ENCODE assay signal across 9 cellular contexts in the genomic region with DNA sequence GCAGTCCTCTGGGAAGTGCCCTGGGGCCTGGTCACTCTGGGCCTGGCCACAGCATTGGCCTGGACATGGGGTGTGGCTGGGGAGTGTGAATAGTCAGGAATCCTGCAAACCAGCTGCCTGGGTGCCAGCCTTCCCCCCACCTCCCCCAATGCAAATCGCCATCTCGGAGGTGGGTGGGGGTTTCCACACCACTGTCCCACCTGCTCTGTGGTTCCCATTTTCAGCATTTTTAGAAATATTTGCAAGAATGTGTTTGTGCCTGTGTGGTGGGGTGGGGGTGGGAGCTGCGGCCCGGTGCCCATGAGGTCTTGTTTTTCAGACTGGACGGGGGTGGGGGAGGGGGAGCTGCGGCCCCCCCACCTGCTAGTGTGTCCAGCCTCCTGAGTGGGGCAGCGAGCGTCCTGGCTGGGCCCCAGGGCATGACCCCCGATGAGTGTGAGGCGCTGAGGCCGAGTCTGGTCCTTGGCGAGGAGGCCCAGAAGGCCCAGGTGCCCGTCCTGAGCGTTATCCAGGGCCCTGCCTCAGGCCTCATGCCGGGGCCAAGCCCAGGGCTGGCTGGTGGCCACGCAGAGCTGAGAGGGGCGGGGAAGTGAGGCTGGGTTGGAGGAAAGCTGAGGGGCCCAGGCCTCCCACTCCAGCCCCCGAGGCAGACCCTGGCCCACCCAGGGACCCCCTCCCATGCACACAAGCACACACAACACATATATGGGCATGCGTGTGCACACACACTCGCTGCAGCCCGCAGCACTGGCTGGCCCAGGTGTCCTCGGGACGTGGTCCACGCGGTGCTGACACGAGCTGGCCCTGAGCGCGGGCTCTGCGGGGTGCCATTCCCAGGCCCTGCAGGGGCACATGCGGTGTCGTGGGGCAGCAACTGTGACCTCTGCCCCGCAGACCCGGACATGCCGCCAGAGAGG. TPM values are rescaled to one million over a fixed set of nuclear protein-coding genes. Genes with fewer than 3 reads are reported as not detected.
DNase-seq lines count a peak whose midpoint lies in the region; ATAC-seq, FAIRE-seq and TF ChIP-seq lines count a peak whose summit lies in the region.
"Not testable (repeated sequence)": the region's sequence is repeated elsewhere in the genome, so short reads cannot be mapped to it uniquely, and the experiment has no call there.
"Had no signal": no experiment of that assay in that cellular context is flagged by ENCODE, and none has a peak within 500 bp of the region (broad histone marks: within the 10 kb centered on the region; RNA-seq: fewer than 3 reads in every experiment).

No MANE protein-coding gene starts in this region.

- RAD21 ChIA-PET in GM12878 (lab: Charles Lee; ENCODE audit: unreplicated experiment), result not testable (repeated sequence)

- TF ChIP-seq EP300 in GM12878 (IDR thresholded peaks at IDR 0.05; ENCODE audit: borderline replicate concordance in 1 of 2, control insufficient read depth in 1 of 2, low read depth in 2 of 2, low read length in 2 of 2), result not testable (repeated sequence)

- not testable (repeated sequence) for TF ChIP-seq CTCF in GM12878 (IDR thresholded peaks at IDR 0.05 in 2 of 3, conservative IDR thresholded peaks at IDR 0.05 in 1 of 3; ENCODE audit: control insufficient read depth in 2 of 3, extremely low read depth in 1 of 3, insufficient read depth in 1 of 3, low read depth in 3 of 3, low read length in 3 of 3)

- SMC1A ChIA-PET in GM12878 (lab: Charles Lee; ENCODE audit: uncharacterized antibody, unreplicated experiment), result not testable (repeated sequence)

- H3K27me3 ChIP-seq in Karpas-422 (ENCODE audit: low read length); GM12878 (replicated peaks in 1 of 2; ENCODE audit: control insufficient read depth in 2 of 2, insufficient read depth in 2 of 2, low read length in 1 of 2): not testable (repeated sequence)

- H3K4me1 ChIP-seq in Karpas-422 (ENCODE audit: low read length), result peaks cover 84% of the 10 kb centered on the region
- peaks cover 73% of the 10 kb centered on the region for H3K4me1 ChIP-seq in GM12878 (ENCODE audit: control insufficient read depth, insufficient read depth, low read length)

- not testable (repeated sequence) for H3K79me2 ChIP-seq in Karpas-422 (ENCODE audit: low read length)
- peaks cover 22% of the 10 kb centered on the region for H3K79me2 ChIP-seq in GM12878 (ENCODE audit: control insufficient read depth, insufficient read depth, low read length)

- WGBS in GM12878 (ENCODE audit: insufficient coverage, insufficient replicate concordance, low lambda C conversion rate, missing lambda C conversion rate), result 29% methylated on average over 24 of the region's 34 CpGs

- H3K36me3 ChIP-seq in Karpas-422 (ENCODE audit: insufficient read depth, low read length); GM12878 (ENCODE audit: control insufficient read depth in 2 of 2, insufficient read depth in 2 of 2, low read length in 1 of 2): not testable (repeated sequence)

- not testable (repeated sequence) for DNase-seq in GM18507 (ENCODE audit: extremely low spot score, insufficient read length, low read depth); GM12878 (ENCODE audit: low read depth, low spot score); stimulated activated naive CD8-positive, alpha-beta T cell treated with anti-CD3 and anti-CD28 coated beads, Interleukin-15, Interleukin-2, amounts not matched to agents 100 U/mL and 50 U/mL, for 24 hours
- DNase-seq in Karpas-422, result peak; percentile 44

- not testable (repeated sequence) for H3K9me2 ChIP-seq in Karpas-422 (replicated peaks; ENCODE audit: insufficient read depth, low read length)

- in situ Hi-C loops in GM12878 (cut with MboI), result not testable (repeated sequence)

- POLR2A ChIA-PET in GM12878 (lab: Charles Lee), result not testable (repeated sequence)

- not testable (repeated sequence) for H3K4me3 ChIP-seq in Karpas-422 (ENCODE audit: low read length); GM12878

- CTCF ChIA-PET in GM12878 (lab: Yijun Ruan, JAX), result not testable (repeated sequence)

- TF ChIP-seq RAD21 in GM12878 (IDR thresholded peaks at IDR 0.05; ENCODE audit: insufficient read depth, low read depth, low read length), result not testable (repeated sequence)

- FAIRE-seq in GM18507 (lab: Jason Lieb, UNC), result peak; percentile 100
- peak; percentile 91 for FAIRE-seq in GM12878 (lab: Jason Lieb, UNC)

- H3K27ac ChIP-seq in Karpas-422 (ENCODE audit: low read length) (peak overlapping the region; percentile 96), GM12878 (ENCODE audit: control insufficient read depth, insufficient read depth) (peak overlapping the region; percentile 70)

- BruUV-seq in GM12878 (replicated peaks; lab: Mats Ljungman, UMichigan), result TSS peak; percentile 77

- not testable (repeated sequence) for H2AFZ ChIP-seq in Karpas-422 (ENCODE audit: low read length); GM12878 (ENCODE audit: control insufficient read depth, low read depth, low read length)

- H4K20me1 ChIP-seq in Karpas-422 (ENCODE audit: insufficient read depth, low read depth, low read length); GM12878 (ENCODE audit: control insufficient read depth, insufficient read depth): not testable (repeated sequence)

- not testable (repeated sequence) for H3K9me3 ChIP-seq in Karpas-422 (ENCODE audit: low read length); GM12878 (replicated peaks; ENCODE audit: control insufficient read depth, insufficient read depth, low read length)

- intact Hi-C loops in GM12878 (cut with micrococcal nuclease; ENCODE audit: unreplicated experiment), result loop anchor here (5.0 kb wide), 1 partner anchor 121 kb away; no protein-coding TSS in a partner anchor

- peak; percentile 47 for ATAC-seq in GM19328 (IDR thresholded peaks at IDR 0.05; ENCODE audit: unreplicated experiment)
- peak; percentile 39 for ATAC-seq in GM21576 (IDR thresholded peaks at IDR 0.05; ENCODE audit: unreplicated experiment)
- peak; percentile 45 for ATAC-seq in HG02798 (IDR thresholded peaks at IDR 0.05; ENCODE audit: poor library complexity, unreplicated experiment)
- peak; percentile 41 for ATAC-seq in HG03139 (IDR thresholded peaks at IDR 0.05; ENCODE audit: unreplicated experiment)
- peak; percentile 69 for ATAC-seq in GM12878
- ATAC-seq in stimulated activated naive CD8-positive, alpha-beta T cell treated with anti-CD3 and anti-CD28 coated beads, Interleukin-15, Interleukin-2, amounts not matched to agents 100 U/mL and 50 U/mL, for 24 hours, result peak; percentile 3

- peak; percentile 61; the same call in 1 of the 2 replicates for TF ChIP-seq POLR2A in GM12878 (IDR thresholded peaks at IDR 0.05; ENCODE audit: low read depth, low read length)

- H3K4me2 ChIP-seq in Karpas-422 (ENCODE audit: low read depth, low read length, poor library complexity, severe bottlenecking); GM12878 (ENCODE audit: control insufficient read depth, insufficient read depth): not testable (repeated sequence)

- peak overlapping the region; percentile 46; the same call in 1 of the 2 replicates for H3K9ac ChIP-seq in Karpas-422 (ENCODE audit: low read length)
- H3K9ac ChIP-seq in GM12878 (ENCODE audit: control insufficient read depth, insufficient read depth, low read length), result not testable (repeated sequence)

RNA-seq across cellular contexts. Expression of gene TMEM121, which starts 40.1 kb away (rescaled TPM):
- 0.18 TPM in 1 of 2 replicates, not detected in the other for total RNA-seq in Karpas-422 (2014; rRNA removed; shearing (Covaris generic); ENCODE audit: low replicate concordance)
- total RNA-seq in GM12878 (2013; cell fraction: nucleolus; rRNA removed), result 2.2 and 2.7 TPM in 2 replicates
- 4.9 and 6.6 TPM in 2 replicates for total RNA-seq in GM12878 (2014; rRNA removed)
- total RNA-seq in GM12878 (2014; rRNA removed; fragmentation: Illumina TruSeq; extraction: Trizol), result 0.09 and 0.13 TPM in 2 replicates
- total RNA-seq in GM12878 (2021), result 3.2 and 3.4 TPM in 2 replicates
- polyA plus RNA-seq in GM12878 (2011; ENCODE audit: low read depth), result not detected
- 0.04 TPM in 1 of 2 replicates, not detected in the other for polyA plus RNA-seq in GM12878 (2011; rRNA removed)
- 0.13 TPM in 1 of 2 replicates, not detected in the other for polyA plus RNA-seq in GM12878 (2011; cell fraction: cytosol; rRNA removed)
- polyA plus RNA-seq in GM12878 (2011; cell fraction: nucleus; rRNA removed), result 0.07 and 0.12 TPM in 2 replicates
- 0.30 and 0.35 TPM in 2 replicates for polyA plus RNA-seq in GM12878 (2012)
- not detected in 2 replicates for polyA plus RNA-seq in GM12878 (2014; fragmentation: Illumina TruSeq; extraction: Trizol)
- polyA plus RNA-seq in GM12878 (2014; fragmentation: Nextera tagmentation; extraction: Ambion mirVana), result under 1 TPM in 1 of 2 experiments, not detected in 1; 0.27 TPM
- polyA plus RNA-seq in GM12878 (2014; rRNA removed), result 3.1 and 4.9 TPM in 2 replicates
- 1 to 10 TPM in 1 of 2 experiments, under 1 TPM in 1; 0.49 to 1.9 TPM for polyA plus RNA-seq in GM12878 (2016; fragmentation: Nextera tagmentation; extraction: Ambion mirVana)
- polyA minus RNA-seq in GM12878 (2011; rRNA and poly(A)+ RNA removed), result not detected in 2 replicates
- polyA minus RNA-seq in GM12878 (2011; cell fraction: cytosol; rRNA and poly(A)+ RNA removed), result not detected in 2 replicates
- polyA minus RNA-seq in GM12878 (2011; cell fraction: nucleus; rRNA and poly(A)+ RNA removed), result 0.12 and 0.29 TPM in 2 replicates
- polyA plus RNA-seq: K562 had no signal

Comparison
In these comparisons a context has a peak if more than half of its experiments do, and no peak if none do; other contexts are left out.
1. ATAC-seq: peak in every context shown above with its lines; median percentile 69 in GM12878; 47 in GM19328; 45 in HG02798; 41 in HG03139; 39 in GM21576; 3 in stimulated activated naive CD8-positive, alpha-beta T cell treated with anti-CD3 and anti-CD28 coated beads, Interleukin-15, Interleukin-2, amounts not matched to agents 100 U/mL and 50 U/mL, for 24 hours.